ENCODE assay signal across 8 cellular contexts in the genomic region with DNA sequence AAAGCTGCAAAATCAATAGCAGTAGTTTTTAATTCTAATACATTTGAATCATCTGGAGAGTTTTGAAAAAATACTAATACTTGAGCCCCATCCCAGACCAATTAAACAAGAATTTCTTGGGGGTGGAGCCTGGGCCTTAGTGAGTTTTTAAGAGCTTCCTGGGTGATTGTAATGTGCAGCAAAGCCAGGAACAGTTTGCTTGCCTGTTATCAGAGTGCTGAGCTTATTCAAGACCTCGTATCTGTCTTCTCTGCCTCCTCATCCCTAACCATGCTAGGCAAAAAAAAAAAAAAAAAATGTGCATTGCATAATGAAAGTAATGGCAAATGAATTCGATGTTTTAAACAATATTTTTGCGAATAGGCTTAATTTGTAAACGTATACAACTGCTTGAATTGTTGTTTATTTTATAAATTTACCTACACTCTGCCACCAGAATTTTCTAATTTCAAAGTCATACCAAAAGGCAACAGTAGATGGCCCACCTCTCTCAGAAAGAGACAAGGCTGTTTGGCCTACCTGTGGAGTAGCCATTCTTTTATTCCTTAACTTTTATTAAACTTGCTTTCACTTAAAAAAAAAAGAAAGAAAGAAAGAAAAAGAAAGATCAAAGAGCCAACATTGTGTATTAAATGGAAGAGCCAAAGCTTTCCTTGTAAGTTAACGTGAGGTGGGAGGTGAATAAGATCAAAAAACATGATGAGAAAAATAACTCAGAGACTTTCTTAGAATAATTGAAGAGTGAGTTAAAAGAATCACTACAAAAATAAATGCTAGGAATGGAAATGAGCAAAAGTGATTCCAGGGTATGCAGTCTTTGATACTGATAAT. TPM values are rescaled to one million over a fixed set of nuclear protein-coding genes. Genes with fewer than 3 reads are reported as not detected.
DNase-seq lines count a peak whose midpoint lies in the region; ATAC-seq and TF ChIP-seq lines count a peak whose summit lies in the region.

No MANE protein-coding gene starts in this region.

- no peaks in the 10 kb centered on the region for H3K36me3 ChIP-seq in gastrocnemius medialis

- in situ Hi-C loops in SK-MEL-5 (cut with HindIII; ENCODE audit: low pct_unique_long_range_greater_than_20kb, low sequenced_read_pairs) = no loop called here
- in situ Hi-C loops in gastrocnemius medialis (cut with MboI; ENCODE audit: low sequenced_read_pairs in 4 of 4) = loop anchor here in 1 of 4 donors (10.0 kb wide), 1 partner anchor 280 kb away; no protein-coding TSS in a partner anchor

- no peak overlapping the region for H3K27ac ChIP-seq in gastrocnemius medialis

- H3K27me3 ChIP-seq in gastrocnemius medialis = no peaks in the 10 kb centered on the region

- no peaks in the 10 kb centered on the region for H3K9me3 ChIP-seq in gastrocnemius medialis

- no peaks in the 10 kb centered on the region for H3K4me1 ChIP-seq in gastrocnemius medialis

- TF ChIP-seq POLR2A in erythroblast (IDR thresholded peaks at IDR 0.05; ENCODE audit: low read length) (peak; percentile 33), gastrocnemius medialis (IDR thresholded peaks at IDR 0.05) (no peak)

- DNase-seq in NCI-H2171 treated with DMSO at 0.1 percent for 48 hours (lab: John Stamatoyannopoulos, UW) (peak; percentile 12), NCI-H2171 (lab: John Stamatoyannopoulos, UW) (no peak), SK-MEL-5 (ENCODE audit: low read depth, low spot score) (peak; percentile 56), erythroblast (lab: John Stamatoyannopoulos, UW) (peak; percentile 69), gastrocnemius medialis (no peak), C1 segment of cervical spinal cord (lab: John Stamatoyannopoulos, UW) (no peak), dedifferentiated amniotic fluid mesenchymal stem cell (ENCODE audit: extremely low spot score) (no peak)

- TF ChIP-seq CTCF in gastrocnemius medialis (IDR thresholded peaks at IDR 0.05 in 4 of 5, conservative IDR thresholded peaks at IDR 0.05 in 1 of 5) = peak in 4 of 5 experiments; percentile 12 to 36 (median 28)

- ATAC-seq in HG02678 (IDR thresholded peaks at IDR 0.05; ENCODE audit: unreplicated experiment) (peak; percentile 34), gastrocnemius medialis (no peak)

- H3K4me3 ChIP-seq in gastrocnemius medialis = no peak overlapping the region

- intact Hi-C loops in gastrocnemius medialis (cut with DNase I; ENCODE audit: low total_unique reads) = no loop called here

RNA-seq across cellular contexts. Expression of a gene that starts 36.2 kb away (rescaled TPM):
- 1.3 and 2.0 TPM in 2 replicates for total RNA-seq in SK-MEL-5 (2014; rRNA removed; shearing (Covaris generic))
- polyA plus RNA-seq in SK-MEL-5 (2015; cell fraction: cytosol; rRNA removed) = 1.8 and 2.4 TPM in 2 replicates
- polyA plus RNA-seq in SK-MEL-5 (2015; cell fraction: nucleus; rRNA removed) = 1.7 and 6.0 TPM in 2 replicates
- total RNA-seq in gastrocnemius medialis = under 1 TPM in 3 of 4 donors, not detected in 1; 0.13 to 0.16 (median 0.15) TPM

Comparison
In these comparisons a context has a peak if more than half of its experiments do, and no peak if none do; other contexts are left out.
1. DNase-seq: peak in NCI-H2171 treated with DMSO at 0.1 percent for 48 hours (single experiment), SK-MEL-5 (single experiment) and erythroblast (2 of 2); none in NCI-H2171 (single experiment), gastrocnemius medialis (0 of 2), C1 segment of cervical spinal cord (0 of 14) and dedifferentiated amniotic fluid mesenchymal stem cell (single experiment).